7 cellular contexts compared by ENCODE assay signal in the genomic region with DNA sequence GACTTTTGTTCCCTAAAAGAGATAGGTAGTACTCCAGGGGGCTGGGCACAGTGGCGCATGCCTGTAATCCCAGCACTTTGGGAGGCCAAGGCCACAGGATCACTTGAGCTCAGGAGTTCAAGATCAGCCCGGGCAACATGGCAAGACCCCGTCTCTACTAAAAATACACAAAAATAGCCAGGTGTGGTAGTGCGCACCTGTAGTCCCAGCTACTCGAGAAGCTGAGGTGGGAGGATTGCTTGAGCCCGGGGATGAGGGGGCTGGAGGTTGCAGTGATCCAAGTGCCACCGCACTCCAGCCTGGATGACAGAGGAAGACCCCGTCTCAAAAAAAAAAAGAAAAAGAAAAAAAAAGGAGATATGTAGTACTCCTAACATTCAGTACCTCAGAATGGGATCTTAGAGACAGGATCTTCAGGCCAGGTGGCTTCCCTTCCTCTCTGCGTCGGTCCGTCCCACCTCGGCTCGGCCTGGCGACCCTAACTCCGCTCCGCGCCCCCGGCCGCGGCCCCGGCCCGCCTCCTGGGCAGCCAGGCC.
A peak's percentile ranks its signal among the peaks of the same experiment; 100 is the strongest.
DNase-seq lines count a peak whose midpoint lies in the region; ATAC-seq lines count a peak whose summit lies in the region.

No MANE protein-coding gene starts in this region.

- peaks cover 20% of the 10 kb centered on the region for H3K4me1 Mint-ChIP-seq in activated T-cell treated with anti-CD3 and anti-CD28 coated beads, Interleukin-2, amount 50 U/mL, for 72 hours (ENCODE audit: low read depth)

- H3K27me3 ChIP-seq in subcutaneous abdominal adipose tissue (ENCODE audit: control insufficient read depth in 5 of 5, insufficient read depth in 4 of 5, low read length in 5 of 5): no peaks in the 10 kb centered on the region

- peaks cover 0 to 10% (median 6%) of the 10 kb centered on the region in 5 donors for H3K4me1 ChIP-seq in subcutaneous abdominal adipose tissue (ENCODE audit: control insufficient read depth in 5 of 5, insufficient read depth in 5 of 5, low read length in 5 of 5)

- H3K27me3 Mint-ChIP-seq in activated T-cell treated with anti-CD3 and anti-CD28 coated beads, Interleukin-2, amount 50 U/mL, for 72 hours (ENCODE audit: low read depth): no peaks in the 10 kb centered on the region

- H3K9me3 Mint-ChIP-seq in activated T-cell treated with anti-CD3 and anti-CD28 coated beads, Interleukin-2, amount 50 U/mL, for 72 hours: no peaks in the 10 kb centered on the region

- peak overlapping the region; percentile 96 to 97 for H3K4me3 Mint-ChIP-seq in activated T-cell treated with anti-CD3 and anti-CD28 coated beads, Interleukin-2, amount 50 U/mL, for 72 hours

- H3K9me3 ChIP-seq in iPS-18c (ENCODE audit: control insufficient read depth, insufficient read depth, low read length): no peaks in the 10 kb centered on the region
- H3K9me3 ChIP-seq in subcutaneous abdominal adipose tissue (ENCODE audit: control insufficient read depth in 5 of 5, low read length in 5 of 5): no peaks in the 10 kb centered on the region

- peak overlapping the region; percentile 26 to 89 (median 72) for H3K9ac ChIP-seq in subcutaneous abdominal adipose tissue (ENCODE audit: low read length in 5 of 5)

- H3K4me3 ChIP-seq in iPS-18c (ENCODE audit: insufficient read depth, low read depth, low read length): peak overlapping the region; percentile 90
- peak overlapping the region; percentile 67 to 92 (median 77) for H3K4me3 ChIP-seq in subcutaneous abdominal adipose tissue (ENCODE audit: low read depth in 1 of 5, low read length in 5 of 5)

- peak overlapping the region; percentile 23 for H3K27ac ChIP-seq in subcutaneous abdominal adipose tissue (ENCODE audit: low read depth, low read length)

- H3K27ac Mint-ChIP-seq in activated T-cell treated with anti-CD3 and anti-CD28 coated beads, Interleukin-2, amount 50 U/mL, for 72 hours: peak overlapping the region; percentile 79

- ATAC-seq in GM19035 (IDR thresholded peaks at IDR 0.05; ENCODE audit: unreplicated experiment) (peak; percentile 28), HG03066 (IDR thresholded peaks at IDR 0.05; ENCODE audit: low read depth, unreplicated experiment) (peak; percentile 19), GM18861 (IDR thresholded peaks at IDR 0.05; ENCODE audit: unreplicated experiment) (no peak)
- ATAC-seq in activated T-cell treated with anti-CD3 and anti-CD28 coated beads, Interleukin-2, amount 50 U/mL, for 72 hours (replicated peaks in 1 of 2): peak in 1 of 2 donors; percentile 29

- H3K36me3 ChIP-seq in subcutaneous abdominal adipose tissue (ENCODE audit: control insufficient read depth in 5 of 5, insufficient read depth in 5 of 5, low read length in 5 of 5): no peaks in the 10 kb centered on the region

- H3K36me3 Mint-ChIP-seq in activated T-cell treated with anti-CD3 and anti-CD28 coated beads, Interleukin-2, amount 50 U/mL, for 72 hours (ENCODE audit: insufficient read depth in 2 of 2): peaks cover 2 to 5% of the 10 kb centered on the region in 2 donors

- no peak for DNase-seq in activated T-cell treated with anti-CD3 and anti-CD28 coated beads, Interleukin-2, amount 50 U/mL, for 72 hours
- no peak for DNase-seq in NCI-H2029 treated with DMSO at 0.1 percent for 48 hours (lab: John Stamatoyannopoulos, UW)
